ENCODE assay signal across 1 cellular context in the genomic region with DNA sequence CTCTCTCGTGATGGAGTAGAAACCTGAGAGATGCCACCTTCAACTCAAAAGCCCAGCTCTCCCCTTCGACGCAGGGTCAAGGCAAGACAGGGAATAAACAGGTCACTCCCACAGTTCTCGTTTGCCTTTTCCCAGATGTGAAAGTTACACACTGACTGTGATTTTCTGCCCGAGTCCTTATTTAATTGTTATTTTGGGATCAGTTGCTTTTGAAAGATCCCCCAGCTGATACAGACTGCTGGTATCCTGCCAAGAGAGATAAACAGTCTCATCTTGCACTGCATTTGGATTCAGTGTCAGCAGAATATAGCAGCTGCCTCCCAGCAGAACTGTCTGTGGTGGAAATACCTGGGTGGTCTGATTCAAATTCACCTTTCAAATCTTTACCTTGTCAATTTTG.
TF ChIP-seq lines count a peak whose summit lies in the region.

No MANE protein-coding gene starts in this region.

TF ChIP-seq in IMR-90, 13 proteins besides CTCF, POLR2A, EP300 and RAD21 (continued from another document):
- TF ChIP-seq, protein P1, sequence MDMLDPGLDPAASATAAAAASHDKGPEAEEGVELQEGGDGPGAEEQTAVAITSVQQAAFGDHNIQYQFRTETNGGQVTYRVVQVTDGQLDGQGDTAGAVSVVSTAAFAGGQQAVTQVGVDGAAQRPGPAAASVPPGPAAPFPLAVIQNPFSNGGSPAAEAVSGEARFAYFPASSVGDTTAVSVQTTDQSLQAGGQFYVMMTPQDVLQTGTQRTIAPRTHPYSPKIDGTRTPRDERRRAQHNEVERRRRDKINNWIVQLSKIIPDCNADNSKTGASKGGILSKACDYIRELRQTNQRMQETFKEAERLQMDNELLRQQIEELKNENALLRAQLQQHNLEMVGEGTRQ (IDR thresholded peaks at IDR 0.05; ENCODE audit: low read depth, low read length), result no peak
- TF ChIP-seq NFE2L2 (IDR thresholded peaks at IDR 0.05; ENCODE audit: low read depth, low read length), result no peak
- no peak for TF ChIP-seq RFX5 (IDR thresholded peaks at IDR 0.05; ENCODE audit: low read depth, low read length)
- TF ChIP-seq FOS (IDR thresholded peaks at IDR 0.05; ENCODE audit: low read depth, low read length), result no peak
- TF ChIP-seq BHLHE40 (IDR thresholded peaks at IDR 0.05; ENCODE audit: low read depth, low read length), result no peak
- no peak for TF ChIP-seq SMC3 (IDR thresholded peaks at IDR 0.05; ENCODE audit: low read depth, low read length)
- no peak for TF ChIP-seq CEBPB (IDR thresholded peaks at IDR 0.05; ENCODE audit: low read depth, low read length)
- no peak for TF ChIP-seq MAZ (IDR thresholded peaks at IDR 0.05; ENCODE audit: borderline replicate concordance, low read depth, low read length)
- TF ChIP-seq MAFK (IDR thresholded peaks at IDR 0.05; ENCODE audit: low read depth, low read length), result no peak
